ENCODE assay signal across 8 cellular contexts in genomic region chr9:127905788-127906191, GRCh38. TPM values are rescaled to one million over a fixed set of nuclear protein-coding genes. Genes with fewer than 3 reads are reported as not detected.
DNase-seq lines count a peak whose midpoint lies in the region; ATAC-seq and TF ChIP-seq lines count a peak whose summit lies in the region.

No MANE protein-coding gene starts in this region.

- 72% methylated on average over 12 of the region's 12 CpGs for WGBS in thymus

- no peaks in the 10 kb centered on the region for H3K9me2 ChIP-seq in OCI-LY7 (ENCODE audit: insufficient read depth, low read length)

- H3K4me1 ChIP-seq in OCI-LY7 (ENCODE audit: insufficient read depth, low read length, poor library complexity, severe bottlenecking) (peaks cover 72% of the 10 kb centered on the region), lower lobe of right lung (peaks cover 75% of the 10 kb centered on the region), thymus (ENCODE audit: control insufficient read depth, insufficient read depth, low read length) (peaks cover 41% of the 10 kb centered on the region)

- DNase-seq in OCI-LY7 (ENCODE audit: low spot score) (peak; percentile 77), activated gamma-delta T cell (lab: John Stamatoyannopoulos, UW) (peak; percentile 46), lower lobe of right lung (peak; percentile 72), COLO668 (lab: John Stamatoyannopoulos, UW; ENCODE audit: unreplicated experiment) (no peak), retina (no peak)

- intact Hi-C loops in OCI-LY7 (cut with micrococcal nuclease; ENCODE audit: unreplicated experiment), result loop anchor here (1.0 to 10.0 kb wide), 2 partner anchors 10 to 779 kb away; partner anchors contain the start of gene SET
- intact Hi-C loops in lower lobe of right lung (cut with DNase I), result no loop called here

- no TSS peak for BruUV-seq in OCI-LY7 (replicated peaks; lab: Mats Ljungman, UMichigan)

- no peak overlapping the region for H2AFZ ChIP-seq in OCI-LY7 (ENCODE audit: low read length)

- H3K4me2 ChIP-seq in OCI-LY7 (ENCODE audit: low read length), result peak overlapping the region; percentile 76

- ATAC-seq in lower lobe of right lung, result peak; percentile 41 to 67
- no peak for ATAC-seq in HG03095 (IDR thresholded peaks at IDR 0.05; ENCODE audit: unreplicated experiment)
- ATAC-seq in GM21360 (IDR thresholded peaks at IDR 0.05; ENCODE audit: unreplicated experiment), result no peak

- H3K27me3 ChIP-seq in lower lobe of right lung (ENCODE audit: low read depth) (no peaks in the 10 kb centered on the region), thymus (ENCODE audit: control insufficient read depth, insufficient read depth) (no peaks in the 10 kb centered on the region)

- TF ChIP-seq CTCF in OCI-LY7 (conservative IDR thresholded peaks at IDR 0.05; ENCODE audit: low read length) (no peak), lower lobe of right lung (IDR thresholded peaks at IDR 0.05) (no peak)

- peaks cover 4% of the 10 kb centered on the region; the same call in 1 of the 2 replicates for H3K79me2 ChIP-seq in OCI-LY7 (ENCODE audit: insufficient read depth, low read depth, low read length)

- H3K9me3 ChIP-seq in OCI-LY7 (ENCODE audit: low read length), result no peaks in the 10 kb centered on the region
- H3K9me3 ChIP-seq in lower lobe of right lung, result no peaks in the 10 kb centered on the region
- H3K9me3 ChIP-seq in thymus (ENCODE audit: control insufficient read depth), result no peaks in the 10 kb centered on the region

- H4K20me1 ChIP-seq in OCI-LY7 (ENCODE audit: insufficient read depth, low read length), result 0 out of 2 replicates have a peak, but pooled peaks cover under 1% of the 10 kb centered on the region

- H3K4me3 ChIP-seq in OCI-LY7 (ENCODE audit: low read depth, low read length, poor library complexity, severe bottlenecking) (peak overlapping the region; percentile 58), lower lobe of right lung (peak overlapping the region; percentile 27), thymus (ENCODE audit: low read length) (peak overlapping the region; percentile 25)

- H3K36me3 ChIP-seq in OCI-LY7 (ENCODE audit: insufficient read depth, low read length) (peaks cover 38% of the 10 kb centered on the region), lower lobe of right lung (peaks cover 28% of the 10 kb centered on the region), thymus (ENCODE audit: control insufficient read depth, insufficient read depth) (peaks cover 23% of the 10 kb centered on the region)

- POLR2A ChIA-PET in OCI-LY7 (lab: Charles Lee), result interaction anchor here (2.1 to 2.2 kb wide), 2 partner anchors 10 to 23 kb away, joined by 6 to 12 read pairs; no protein-coding TSS in a partner anchor

- CTCF ChIA-PET in OCI-LY7 (lab: Charles Lee; ENCODE audit: unreplicated experiment), result no interaction called here

- H3K27ac ChIP-seq in OCI-LY7 (ENCODE audit: low read depth, low read length, poor library complexity, severe bottlenecking) (peak overlapping the region; percentile 94), lower lobe of right lung (peak overlapping the region; percentile 86), thymus (ENCODE audit: low read depth) (peak overlapping the region; percentile 96)

RNA-seq across cellular contexts. Expression of gene ST6GALNAC6, which starts 6.4 kb away (rescaled TPM):
- total RNA-seq in OCI-LY7 (2014; rRNA removed; shearing (Covaris generic)), result 38.8 and 43.7 TPM in 2 replicates
- total RNA-seq in OCI-LY7 (2022) (51.3 and 52.7 TPM in 2 replicates), lower lobe of right lung (82.0 TPM)
- polyA plus RNA-seq in thymus, result 42.8 TPM

RNA-seq across cellular contexts. Expression of gene ST6GALNAC4, which starts 11.1 kb away (rescaled TPM):
- total RNA-seq in OCI-LY7 (2014; rRNA removed; shearing (Covaris generic)), result 112 and 180 TPM in 2 replicates
- total RNA-seq in OCI-LY7 (2022), result 118 and 125 TPM in 2 replicates
- total RNA-seq in lower lobe of right lung, result 45.6 TPM
- 12.8 TPM for polyA plus RNA-seq in thymus

RNA-seq across cellular contexts. Expression of gene PIP5KL1, which starts 24.8 kb away (rescaled TPM):
- 0.59 and 0.95 TPM in 2 replicates for total RNA-seq in OCI-LY7 (2014; rRNA removed; shearing (Covaris generic))
- total RNA-seq in OCI-LY7 (2022) (4.4 and 4.6 TPM in 2 replicates), lower lobe of right lung (11.5 TPM)
- 1.2 TPM for polyA plus RNA-seq in thymus

RNA-seq across cellular contexts. Expression of gene AK1, which starts 28.3 kb away (rescaled TPM):
- total RNA-seq in OCI-LY7 (2014; rRNA removed; shearing (Covaris generic)), result 10.7 and 19.5 TPM in 2 replicates
- total RNA-seq in OCI-LY7 (2022) (21.6 and 22.6 TPM in 2 replicates), lower lobe of right lung (185 TPM)
- polyA plus RNA-seq in thymus, result 66.2 TPM

RNA-seq across cellular contexts. Expression of gene DPM2, which starts 31.9 kb away (rescaled TPM):
- total RNA-seq in OCI-LY7 (2014; rRNA removed; shearing (Covaris generic)), result 31.6 and 49.7 TPM in 2 replicates
- total RNA-seq in OCI-LY7 (2022), result 47.7 and 50.7 TPM in 2 replicates
- total RNA-seq in lower lobe of right lung, result 33.7 TPM
- polyA plus RNA-seq in thymus, result 32.8 TPM

Comparison
In these comparisons a context has a peak if more than half of its experiments do, and no peak if none do; other contexts are left out.
1. DNase-seq: peak in OCI-LY7 (single experiment), activated gamma-delta T cell (single experiment) and lower lobe of right lung (single experiment); none in COLO668 (single experiment) and retina (single experiment).
2. ATAC-seq: peak in lower lobe of right lung (2 of 2); none in HG03095 (single experiment) and GM21360 (single experiment).
3. Peak in every context shown above with its lines, with median percentiles within 50 percentile points of each other: H3K27ac ChIP-seq and H3K4me3 ChIP-seq.